In genomic region chr13:41780736-41781708, GRCh38 we compare ENCODE assay signal across 13 cellular contexts.
DNase-seq lines count a peak whose midpoint lies in the region; ATAC-seq and TF ChIP-seq lines count a peak whose summit lies in the region.
"Had no signal": no experiment of that assay in that cellular context is flagged by ENCODE, and none has a peak within 500 bp of the region (broad histone marks: within the 10 kb centered on the region; RNA-seq: fewer than 3 reads in every experiment).

No MANE protein-coding gene starts in this region.

- H2AFZ ChIP-seq in GM23248 = peak overlapping the region; percentile 58

- H3K4me3 ChIP-seq in GM23248 (peak overlapping the region; percentile 49), adipocyte (ENCODE audit: low read length) (peak overlapping the region; percentile 63), gastroesophageal sphincter (no peak overlapping the region), skeletal muscle satellite cell (ENCODE audit: low read length) (no peak overlapping the region)

- H3K36me3 ChIP-seq in GM23248 (ENCODE audit: low read depth) = no peaks in the 10 kb centered on the region
- H3K36me3 ChIP-seq in adipocyte (ENCODE audit: control insufficient read depth, insufficient read depth, low read length, severe bottlenecking) = peaks cover 10% of the 10 kb centered on the region
- peaks cover 0 to 16% of the 10 kb centered on the region in 2 donors for H3K36me3 ChIP-seq in gastroesophageal sphincter
- H3K36me3 ChIP-seq in skeletal muscle satellite cell (ENCODE audit: insufficient read depth, low read length) = no peaks in the 10 kb centered on the region

- ATAC-seq in gastroesophageal sphincter (peak; percentile 51), HG03025 (IDR thresholded peaks at IDR 0.05; ENCODE audit: low FRiP score, unreplicated experiment) (no peak), T-cell (replicated peaks in 1 of 4) (no peak), GM21717 (IDR thresholded peaks at IDR 0.05; ENCODE audit: unreplicated experiment) (no peak)
- ATAC-seq: naive thymus-derived CD4-positive, alpha-beta T cell had no signal

- DNase-seq in GM23248 = peak; percentile 86
- DNase-seq in adipocyte (ENCODE audit: low read depth) = peak; percentile 80
- DNase-seq in T-cell = no peak
- DNase-seq in 8988T = no peak
- DNase-seq: activated CD8-positive, alpha-beta memory T cell treated with anti-CD3 and anti-CD28 coated beads, Interleukin-2, amount 50 U/mL, for 48 hours; GOT3; naive thymus-derived CD4-positive, alpha-beta T cell; NCI-H774; T-helper 2 cell had no signal

- H3K27ac ChIP-seq in GM23248 (peak overlapping the region; percentile 48), gastroesophageal sphincter (peak overlapping the region in 3 of 4 donors; percentile 6 to 38 (median 30))

- H3K4me1 ChIP-seq in GM23248 (ENCODE audit: insufficient read depth) (peaks cover 19% of the 10 kb centered on the region), adipocyte (ENCODE audit: control insufficient read depth, insufficient read depth, low read length) (peaks cover 23% of the 10 kb centered on the region), gastroesophageal sphincter (peaks cover 0 to 14% (median 0%) of the 10 kb centered on the region in 3 donors), skeletal muscle satellite cell (ENCODE audit: control insufficient read depth, insufficient read depth, low read length) (peaks cover 12% of the 10 kb centered on the region)

- H3K27me3 Mint-ChIP-seq in T-cell = no peaks in the 10 kb centered on the region
- H3K27me3 Mint-ChIP-seq: naive thymus-derived CD4-positive, alpha-beta T cell had no signal

- H3K27me3 ChIP-seq in GM23248 (replicated peaks; ENCODE audit: insufficient read depth) = no peaks in the 10 kb centered on the region
- no peaks in the 10 kb centered on the region for H3K27me3 ChIP-seq in adipocyte (replicated peaks; ENCODE audit: control insufficient read depth, insufficient read depth, low read length)
- H3K27me3 ChIP-seq in gastroesophageal sphincter = no peaks in the 10 kb centered on the region
- no peaks in the 10 kb centered on the region for H3K27me3 ChIP-seq in skeletal muscle satellite cell (ENCODE audit: control insufficient read depth, insufficient read depth, low read length)

- H3K9me2 ChIP-seq in GM23248 (ENCODE audit: insufficient read depth) = no peaks in the 10 kb centered on the region

- peak overlapping the region; percentile 68 for H3K4me2 ChIP-seq in GM23248 (ENCODE audit: unreplicated experiment)
- H3K4me2 ChIP-seq in skeletal muscle satellite cell (ENCODE audit: low read length) = peak overlapping the region; percentile 26

- CTCF ChIA-PET in T-cell (lab: Charles Lee) = no interaction called here

- H3K27ac Mint-ChIP-seq in T-cell = no peak overlapping the region
- H3K27ac Mint-ChIP-seq: naive thymus-derived CD4-positive, alpha-beta T cell had no signal

- H3K36me3 Mint-ChIP-seq in T-cell = peaks cover 18% of the 10 kb centered on the region

- POLR2A ChIA-PET in T-cell (lab: Charles Lee) = no interaction called here

- no peak for TF ChIP-seq CTCF in gastroesophageal sphincter (IDR thresholded peaks at IDR 0.05)

- no peak overlapping the region for H3K4me3 Mint-ChIP-seq in T-cell
- H3K4me3 Mint-ChIP-seq: naive thymus-derived CD4-positive, alpha-beta T cell had no signal

- no peak for TF ChIP-seq EP300 in gastroesophageal sphincter (IDR thresholded peaks at IDR 0.05)

- in situ Hi-C loops in GM23248 (cut with MboI) = no loop called here

- no peaks in the 10 kb centered on the region for H4K20me1 ChIP-seq in GM23248 (ENCODE audit: insufficient read depth)

- H3K9ac ChIP-seq in GM23248 = no peak overlapping the region
- H3K9ac ChIP-seq in adipocyte (ENCODE audit: low read length) = peak overlapping the region; percentile 49
- H3K9ac ChIP-seq in skeletal muscle satellite cell (ENCODE audit: low read depth, low read length) = peak overlapping the region; percentile 15

- no peaks in the 10 kb centered on the region for H3K9me3 Mint-ChIP-seq in T-cell
- H3K9me3 Mint-ChIP-seq: naive thymus-derived CD4-positive, alpha-beta T cell had no signal

- H3F3A ChIP-seq in GM23248 (ENCODE audit: insufficient read depth) = peaks cover 19% of the 10 kb centered on the region

- TF ChIP-seq POLR2A in gastroesophageal sphincter (IDR thresholded peaks at IDR 0.05) = no peak

- WGBS in GM23248 (ENCODE audit: low coverage in 1 of 2, low lambda C conversion rate in 2 of 2, missing lambda C conversion rate in 2 of 2), 2 experiments = 59 to 61% methylated on average over 5 of the region's 5 CpGs
- 50 to 58% methylated on average over 5 of the region's 5 CpGs for WGBS in gastroesophageal sphincter (ENCODE audit: low coverage in 1 of 2), 2 donors

- no peaks in the 10 kb centered on the region for H3K79me2 ChIP-seq in GM23248 (ENCODE audit: insufficient read depth)

- no peaks in the 10 kb centered on the region for H3K4me1 Mint-ChIP-seq in T-cell
- H3K4me1 Mint-ChIP-seq: naive thymus-derived CD4-positive, alpha-beta T cell had no signal

- H3K9me3 ChIP-seq in GM23248 (ENCODE audit: low read depth) = no peaks in the 10 kb centered on the region
- H3K9me3 ChIP-seq in adipocyte (ENCODE audit: control insufficient read depth, low read length) = no peaks in the 10 kb centered on the region
- no peaks in the 10 kb centered on the region for H3K9me3 ChIP-seq in gastroesophageal sphincter
- no peaks in the 10 kb centered on the region for H3K9me3 ChIP-seq in skeletal muscle satellite cell (replicated peaks; ENCODE audit: low read length)

Comparison
In these comparisons a context has a peak if more than half of its experiments do, and no peak if none do; other contexts are left out.
1. DNase-seq: peak in GM23248 (single experiment) and adipocyte (single experiment); none in T-cell (0 of 34) and 8988T (single experiment).
2. H3K4me3 ChIP-seq: peak in GM23248 (single experiment) and adipocyte (single experiment); none in gastroesophageal sphincter (0 of 2) and skeletal muscle satellite cell (single experiment).